In genomic region chrX:18895157-18895952, GRCh38 we compare ENCODE assay signal across 12 cellular contexts.
DNase-seq lines count a peak whose midpoint lies in the region; TF ChIP-seq lines count a peak whose summit lies in the region.
"Had no signal": no experiment of that assay in that cellular context is flagged by ENCODE, and none has a peak within 500 bp of the region (broad histone marks: within the 10 kb centered on the region; RNA-seq: fewer than 3 reads in every experiment).

No MANE protein-coding gene starts in this region.

- no peak overlapping the region for H3K4ac ChIP-seq in neuronal stem cell (ENCODE audit: low read length)

- TF ChIP-seq POLR2A in adrenal gland (IDR thresholded peaks at IDR 0.05): no peak

- no peak overlapping the region for H3K14ac ChIP-seq in neuronal stem cell (ENCODE audit: low read length)

- H3K4me3 ChIP-seq in BJ (ENCODE audit: low read depth, low read length): no peak overlapping the region
- no peak overlapping the region for H3K4me3 ChIP-seq in adrenal gland
- H3K4me3 ChIP-seq in fibroblast of pulmonary artery (replicated peaks; ENCODE audit: low read depth, low read length): no peak overlapping the region
- no peak overlapping the region for H3K4me3 ChIP-seq in retinal pigment epithelial cell (ENCODE audit: low read length)
- no peak overlapping the region for H3K4me3 ChIP-seq in neuronal stem cell (ENCODE audit: low read length in 2 of 2)
- H3K4me3 ChIP-seq: GM12878, SJSA1 had no signal

- H3K36me3 ChIP-seq in BJ (ENCODE audit: control insufficient read depth, insufficient read depth, low read length) (peaks cover 2% of the 10 kb centered on the region; the same call in 1 of the 2 replicates), adrenal gland (replicated peaks in 1 of 2) (no peaks in the 10 kb centered on the region), neuronal stem cell (replicated peaks in 1 of 2; ENCODE audit: control insufficient read depth in 2 of 2, insufficient read depth in 2 of 2, low read length in 2 of 2) (peaks cover 0 to 3% of the 10 kb centered on the region in 2 donors)
- H3K36me3 ChIP-seq: SJSA1 had no signal

- H2BK15ac ChIP-seq in neuronal stem cell (ENCODE audit: low read length): no peak overlapping the region

- 73 to 84% (median 78%) methylated on average over 4 to 20 of the region's 20 CpGs for WGBS in adrenal gland, 4 donors
- WGBS in neuronal stem cell (ENCODE audit: extremely low coverage in 2 of 2, insufficient read length in 2 of 2, insufficient replicate concordance in 1 of 2), 2 donors: no CpG with 5 or more reads among the region's 20 CpGs

- H2BK12ac ChIP-seq in neuronal stem cell (ENCODE audit: low read length): no peak overlapping the region

- no peak overlapping the region for H2BK5ac ChIP-seq in neuronal stem cell (ENCODE audit: low read length)

- H4K91ac ChIP-seq in neuronal stem cell (ENCODE audit: low read depth, low read length, poor library complexity): no peak overlapping the region

- H3K4me1 ChIP-seq in adrenal gland (replicated peaks in 1 of 2): no peaks in the 10 kb centered on the region
- H3K4me1 ChIP-seq in neuronal stem cell (ENCODE audit: control insufficient read depth in 2 of 2, insufficient read depth in 1 of 2, low read depth in 1 of 2, low read length in 2 of 2): peaks cover 0 to 5% of the 10 kb centered on the region in 2 donors
- H3K4me1 ChIP-seq: SJSA1 had no signal

- H3K27ac ChIP-seq in adrenal gland (peak overlapping the region in 1 of 5 donors; percentile 49), neuronal stem cell (replicated peaks; ENCODE audit: low read length) (no peak overlapping the region)
- H3K27ac ChIP-seq: SJSA1 had no signal

- no peak overlapping the region for H3K9ac ChIP-seq in neuronal stem cell (ENCODE audit: low read depth, low read length, poor library complexity)

- DNase-seq in BJ (ENCODE audit: low read depth) (no peak), adrenal gland (peak in 3 of 7 donors; percentile 25 to 50 (median 39)), fibroblast of pulmonary artery (ENCODE audit: low read depth) (peak; percentile 49), retinal pigment epithelial cell (ENCODE audit: low read depth) (no peak), NCI-H187 treated with DMSO at 0.1 percent for 48 hours (lab: John Stamatoyannopoulos, UW) (no peak), GOT3 (lab: John Stamatoyannopoulos, UW) (no peak), glomerular visceral epithelial cell (ENCODE audit: extremely low spot score) (no peak), neuronal stem cell (ENCODE audit: low spot score) (no peak)
- DNase-seq: CD4-positive, alpha-beta memory T cell; stimulated activated CD4-positive, alpha-beta T cell treated with anti-CD3 and anti-CD28 coated beads, Interleukin-4, amount 100 ng/mL, for 24 hours had no signal

- no peak overlapping the region for H4K8ac ChIP-seq in neuronal stem cell (ENCODE audit: low read depth, low read length)

- no peak overlapping the region for H3K23ac ChIP-seq in neuronal stem cell (ENCODE audit: low read depth, low read length, poor library complexity)

- no peaks in the 10 kb centered on the region for H3K27me3 ChIP-seq in BJ (ENCODE audit: control insufficient read depth, insufficient read depth, low read length)
- no peaks in the 10 kb centered on the region for H3K27me3 ChIP-seq in adrenal gland
- no peaks in the 10 kb centered on the region for H3K27me3 ChIP-seq in neuronal stem cell (ENCODE audit: control insufficient read depth in 3 of 3, insufficient read depth in 3 of 3, low read depth in 1 of 3, low read length in 3 of 3)
- H3K27me3 ChIP-seq: SJSA1 had no signal

- no peak overlapping the region for H3K4me2 ChIP-seq in neuronal stem cell (ENCODE audit: insufficient read depth, low read length, poor library complexity, severe bottlenecking)

- H3K9me3 ChIP-seq in adrenal gland (replicated peaks in 1 of 3) (no peaks in the 10 kb centered on the region), neuronal stem cell (replicated peaks in 1 of 2; ENCODE audit: control insufficient read depth in 2 of 2, insufficient read depth in 1 of 2, low read depth in 1 of 2, low read length in 2 of 2) (no peaks in the 10 kb centered on the region)
- H3K9me3 ChIP-seq: SJSA1 had no signal

- CTCF ChIA-PET in BJ (lab: Yijun Ruan, JAX): interaction anchor here (0.7 to 1.4 kb wide), 2 partner anchors 8 to 26 kb away, joined by 3 to 4 read pairs; no protein-coding TSS in a partner anchor

- TF ChIP-seq CTCF in BJ (IDR thresholded peaks at IDR 0.05; ENCODE audit: insufficient read depth, low read depth, low read length) (peak; percentile 46), adrenal gland (IDR thresholded peaks at IDR 0.05) (peak in 4 of 6 experiments; percentile 11 to 46 (median 29)), fibroblast of pulmonary artery (IDR thresholded peaks at IDR 0.05; ENCODE audit: low read length, missing control alignments) (peak; percentile 13), retinal pigment epithelial cell (conservative IDR thresholded peaks at IDR 0.05; ENCODE audit: low read depth, low read length) (peak; percentile 36)

- no peak overlapping the region for H2BK120ac ChIP-seq in neuronal stem cell (ENCODE audit: low read depth, low read length)

- intact Hi-C loops in adrenal gland (cut with DNase I): loop anchor here (10.0 kb wide), 3 partner anchors 221 to 501 kb away; partner anchors contain the start of genes CDKL5 (in 1 of the 2) and RS1 (in 1 of the 2)

- no peak overlapping the region for H2AFZ ChIP-seq in neuronal stem cell (ENCODE audit: low read length)

- no peak overlapping the region for H2AK5ac ChIP-seq in neuronal stem cell (ENCODE audit: low read depth, low read length)

- POLR2A ChIA-PET in BJ (lab: Charles Lee): no interaction called here

- peaks cover 2% of the 10 kb centered on the region for H3K79me1 ChIP-seq in neuronal stem cell (ENCODE audit: low read depth, low read length)

- no peak overlapping the region for H3K18ac ChIP-seq in neuronal stem cell (ENCODE audit: low read length)
